In the genomic region with DNA sequence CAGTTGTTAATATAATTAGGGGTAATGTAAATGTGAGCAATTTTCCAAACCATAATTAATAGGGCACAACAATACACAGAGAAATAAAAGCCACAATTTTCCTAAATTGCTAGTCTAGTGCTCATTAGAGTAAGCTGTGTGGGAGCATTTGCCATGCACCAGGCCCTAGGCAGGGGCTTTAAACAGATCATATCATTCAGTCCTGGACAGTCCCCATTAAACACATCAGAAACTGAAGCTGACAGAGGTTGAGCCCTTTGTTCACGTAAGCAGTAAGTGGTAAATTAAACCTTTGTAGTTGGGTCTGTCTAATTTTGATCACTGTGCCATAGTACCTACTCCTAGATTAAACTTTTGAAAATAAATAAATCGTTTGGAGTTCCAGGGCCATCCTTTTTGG, we compare ENCODE assay signal across 17 cellular contexts.
DNase-seq lines count a peak whose midpoint lies in the region; ATAC-seq and TF ChIP-seq lines count a peak whose summit lies in the region.
"Had no signal": no experiment of that assay in that cellular context is flagged by ENCODE, and none has a peak within 500 bp of the region (broad histone marks: within the 10 kb centered on the region; RNA-seq: fewer than 3 reads in every experiment).

No MANE protein-coding gene starts in this region.

- H3K27me3 ChIP-seq in BE2C (no peaks in the 10 kb centered on the region), esophagus squamous epithelium (no peaks in the 10 kb centered on the region)

- TF ChIP-seq CTCF in BE2C (IDR thresholded peaks at IDR 0.05; ENCODE audit: low read depth, low read length) (no peak), esophagus squamous epithelium (IDR thresholded peaks at IDR 0.05) (no peak)

- H3K4me1 ChIP-seq in BE2C (no peaks in the 10 kb centered on the region), esophagus squamous epithelium (no peaks in the 10 kb centered on the region)

- H3K36me3 ChIP-seq in BE2C (no peaks in the 10 kb centered on the region), esophagus squamous epithelium (no peaks in the 10 kb centered on the region)

- H3K4me3 ChIP-seq in BE2C (ENCODE audit: low read depth, low read length) (no peak overlapping the region), esophagus squamous epithelium (no peak overlapping the region)

- H3K9me3 ChIP-seq in BE2C: no peaks in the 10 kb centered on the region; the same call in 1 of the 2 replicates
- no peaks in the 10 kb centered on the region for H3K9me3 ChIP-seq in esophagus squamous epithelium

- ATAC-seq in HG02973 (IDR thresholded peaks at IDR 0.05; ENCODE audit: unreplicated experiment): no peak

- WGBS in esophagus squamous epithelium, 2 donors: 54 to 71% methylated on average over 2 of the region's 2 CpGs

- intact Hi-C loops in esophagus squamous epithelium (cut with DNase I): no loop called here

- no peak overlapping the region for H3K27ac ChIP-seq in esophagus squamous epithelium

- no peak for TF ChIP-seq POLR2A in esophagus squamous epithelium (IDR thresholded peaks at IDR 0.05)

- peak; percentile 10 for DNase-seq in BE2C
- peak; percentile 72 for DNase-seq in NCI-H1417 treated with DMSO at 0.1 percent for 48 hours (lab: John Stamatoyannopoulos, UW)
- DNase-seq in NCI-H748 (lab: John Stamatoyannopoulos, UW; ENCODE audit: unreplicated experiment): peak; percentile 97
- peak; percentile 20 for DNase-seq in left kidney (ENCODE audit: low read depth, low spot score)
- DNase-seq in HUDEP-2 (lab: John Stamatoyannopoulos, UW; ENCODE audit: unreplicated experiment in 76 of 76): no peak
- no peak for DNase-seq in germinal center (ENCODE audit: low spot score)
- DNase-seq in esophagus squamous epithelium (lab: John Stamatoyannopoulos, UW): no peak
- DNase-seq: Calu3; CD4-positive, alpha-beta T cell; DMS53; EL; KBM-7; NCI-H345; NCI-H524 treated with DMSO at 0.1 percent for 48 hours; RPMI8226; SHP77 treated with DMSO at 0.1 percent for 48 hours had no signal

Comparison
In these comparisons a context has a peak if more than half of its experiments do, and no peak if none do; other contexts are left out.
1. DNase-seq: peak in BE2C (single experiment), NCI-H1417 treated with DMSO at 0.1 percent for 48 hours (single experiment), NCI-H748 (single experiment) and left kidney (single experiment); none in HUDEP-2 (0 of 76), germinal center (single experiment) and esophagus squamous epithelium (single experiment).